10 cellular contexts compared by ENCODE assay signal in the genomic region with DNA sequence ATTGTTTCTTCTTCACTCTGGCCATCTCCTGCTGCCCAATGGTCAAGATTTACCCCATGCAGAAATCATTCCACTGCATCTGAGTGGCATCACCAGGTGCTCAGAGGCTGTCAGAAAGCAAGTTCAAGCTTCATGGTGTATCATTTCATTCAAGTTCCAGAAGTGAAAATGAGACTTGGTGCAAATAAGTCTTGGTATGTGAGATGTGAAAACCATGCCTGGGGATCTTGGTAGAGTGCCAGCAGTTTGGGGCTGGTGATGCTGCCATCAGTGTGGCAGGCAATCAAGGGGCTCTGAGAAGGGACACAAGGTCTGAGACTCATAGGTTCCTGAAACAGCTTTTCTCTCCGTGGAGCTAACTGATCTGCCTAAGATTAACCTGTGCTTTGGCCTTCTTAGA.
DNase-seq lines count a peak whose midpoint lies in the region; ATAC-seq and TF ChIP-seq lines count a peak whose summit lies in the region.
"Had no signal": no experiment of that assay in that cellular context is flagged by ENCODE, and none has a peak within 500 bp of the region (broad histone marks: within the 10 kb centered on the region; RNA-seq: fewer than 3 reads in every experiment).

No MANE protein-coding gene starts in this region.

- H3K27ac ChIP-seq in OCI-LY3 (ENCODE audit: low read length) = peak overlapping the region; percentile 72

- ATAC-seq in GM18868 (IDR thresholded peaks at IDR 0.05; ENCODE audit: unreplicated experiment) (peak; percentile 82), GM21619 (IDR thresholded peaks at IDR 0.05; ENCODE audit: unreplicated experiment) (no peak)

- H3K79me2 ChIP-seq in OCI-LY3 (ENCODE audit: low read length) = no peaks in the 10 kb centered on the region

- DNase-seq in activated T-helper 9 cell treated with anti-CD3 and anti-CD28 coated beads, Interleukin-2, amount 50 U/mL, for 16 hours (ENCODE audit: low read depth) = peak; percentile 71
- DNase-seq in stimulated activated CD4-positive, alpha-beta T cell treated with anti-CD3 and anti-CD28 coated beads, Interleukin-2, amount 100 ng/mL, for 4 hours (ENCODE audit: low read depth) = peak; percentile 24
- no peak for DNase-seq in DMS79 (lab: John Stamatoyannopoulos, UW)
- DNase-seq in NCI-H1048 (lab: John Stamatoyannopoulos, UW) = no peak
- no peak for DNase-seq in putamen (ENCODE audit: low spot score)
- DNase-seq: endodermal cell, kidney glomerular epithelial cell had no signal

- peak overlapping the region; percentile 8; the same call in 1 of the 2 replicates for H3K4me3 ChIP-seq in OCI-LY3 (ENCODE audit: low read length)

- H3K36me3 ChIP-seq in OCI-LY3 (replicated peaks; ENCODE audit: low read depth, low read length) = no peaks in the 10 kb centered on the region

- H2AFZ ChIP-seq in OCI-LY3 (ENCODE audit: low read depth, low read length) = 0 out of 2 replicates have a peak overlapping the region, but pooled peaks have one; percentile 14

- H3K9ac ChIP-seq in OCI-LY3 (ENCODE audit: low read length) = peak overlapping the region; percentile 50; the same call in 1 of the 2 replicates

- TF ChIP-seq CTCF in OCI-LY3 (IDR thresholded peaks at IDR 0.05; ENCODE audit: low read depth, low read length) = no peak

- no peaks in the 10 kb centered on the region for H3K27me3 ChIP-seq in OCI-LY3 (ENCODE audit: low read depth, low read length)

- no peaks in the 10 kb centered on the region for H4K20me1 ChIP-seq in OCI-LY3 (ENCODE audit: insufficient read depth, low read length)

- peak overlapping the region; percentile 46 for H3K4me2 ChIP-seq in OCI-LY3 (ENCODE audit: low read length)

- H3K4me1 ChIP-seq in OCI-LY3 (ENCODE audit: low read length) = peaks cover 54% of the 10 kb centered on the region

- H3K9me3 ChIP-seq in OCI-LY3 (ENCODE audit: insufficient read depth, low read length) = no peaks in the 10 kb centered on the region

Comparison
In these comparisons a context has a peak if more than half of its experiments do, and no peak if none do; other contexts are left out.
1. DNase-seq: peak in activated T-helper 9 cell treated with anti-CD3 and anti-CD28 coated beads, Interleukin-2, amount 50 U/mL, for 16 hours (single experiment) and stimulated activated CD4-positive, alpha-beta T cell treated with anti-CD3 and anti-CD28 coated beads, Interleukin-2, amount 100 ng/mL, for 4 hours (single experiment); none in DMS79 (single experiment), NCI-H1048 (single experiment) and putamen (single experiment).